8 cellular contexts compared by ENCODE assay signal in the genomic region with DNA sequence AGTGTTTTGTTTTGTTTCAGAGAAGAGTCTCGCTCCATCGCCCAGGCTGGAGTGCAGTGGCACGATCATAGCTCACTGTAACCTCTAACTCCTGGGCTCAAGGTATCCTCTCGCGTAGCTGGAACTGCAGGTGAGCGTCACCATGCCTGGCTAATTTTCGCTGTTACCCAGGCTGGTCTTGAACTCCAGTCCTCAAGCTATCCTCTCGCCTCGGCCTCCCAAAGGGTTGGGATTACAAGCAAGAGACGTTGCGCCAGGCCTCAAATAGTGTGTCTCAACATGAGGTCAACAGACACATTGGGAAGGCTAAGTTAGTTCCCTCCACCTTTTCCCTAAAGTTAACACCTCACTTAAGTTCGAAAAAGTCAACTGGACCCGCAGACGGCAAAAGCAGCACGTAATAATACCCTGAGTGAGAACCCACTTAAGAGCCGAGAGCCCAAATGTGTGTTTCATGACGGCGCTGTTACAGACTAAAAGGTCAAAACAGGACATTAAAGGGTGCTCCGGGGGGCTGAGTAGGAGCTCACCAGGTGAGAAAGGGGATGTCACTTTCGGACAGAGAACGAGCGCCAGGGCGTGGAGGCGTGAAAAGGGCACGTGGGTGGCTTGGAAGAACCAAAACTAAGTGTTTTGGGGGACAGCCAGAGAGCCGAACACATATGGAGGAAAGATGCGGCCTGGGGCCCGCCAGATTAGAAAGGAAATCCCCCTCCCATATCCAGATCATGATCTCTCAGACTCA. TPM values are rescaled to one million over a fixed set of nuclear protein-coding genes. Genes with fewer than 3 reads are reported as not detected.
A peak's percentile ranks its signal among the peaks of the same experiment; 100 is the strongest.
DNase-seq lines count a peak whose midpoint lies in the region; ATAC-seq and TF ChIP-seq lines count a peak whose summit lies in the region.

No MANE protein-coding gene starts in this region.

- peak overlapping the region; percentile 96 for H3K4me3 ChIP-seq in retinal pigment epithelial cell (ENCODE audit: low read length)

- peak overlapping the region; percentile 99 for H3K27ac Mint-ChIP-seq in activated CD4-positive, alpha-beta T cell treated with anti-CD3 and anti-CD28 coated beads, Interleukin-2, amount 10 ng/mL, durations not matched to agents 7 days and 5 days

- peaks cover 34% of the 10 kb centered on the region for H3K36me3 Mint-ChIP-seq in activated CD4-positive, alpha-beta T cell treated with anti-CD3 and anti-CD28 coated beads, Interleukin-2, amount 10 ng/mL, durations not matched to agents 7 days and 5 days (ENCODE audit: low read depth)

- POLR2A ChIA-PET in GM10248 (lab: Yijun Ruan, JAX), result interaction anchor here (1.5 to 2.2 kb wide), 2 partner anchors 11 to 14 kb away, joined by 5 to 11 read pairs; no protein-coding TSS in a partner anchor
- POLR2A ChIA-PET in activated CD4-positive, alpha-beta T cell treated with anti-CD3 and anti-CD28 coated beads, Interleukin-2, amount 10 ng/mL, durations not matched to agents 7 days and 5 days (lab: Charles Lee), result interaction anchor here (0.5 kb wide), 1 partner anchor 40 kb away, joined by 3 read pairs; no protein-coding TSS in a partner anchor

- peak overlapping the region; percentile 97 for H3K4me3 Mint-ChIP-seq in activated CD4-positive, alpha-beta T cell treated with anti-CD3 and anti-CD28 coated beads, Interleukin-2, amount 10 ng/mL, durations not matched to agents 7 days and 5 days

- ATAC-seq in GM19467 (IDR thresholded peaks at IDR 0.05; ENCODE audit: unreplicated experiment) (peak; percentile 30), HG03521 (IDR thresholded peaks at IDR 0.05; ENCODE audit: unreplicated experiment) (peak; percentile 37)

- CTCF ChIA-PET in GM10248 (lab: Yijun Ruan, JAX), result interaction anchor here (0.7 to 2.0 kb wide), 10 partner anchors 10 to 485 kb away, joined by 3 to 9 read pairs (median 4); no protein-coding TSS in a partner anchor
- CTCF ChIA-PET in activated CD4-positive, alpha-beta T cell treated with anti-CD3 and anti-CD28 coated beads, Interleukin-2, amount 10 ng/mL, durations not matched to agents 7 days and 5 days (lab: Charles Lee), result interaction anchor here (1.2 to 2.3 kb wide), 7 partner anchors 9 to 402 kb away, joined by 3 to 7 read pairs (median 4); a partner anchor contains a TSS

- H3K27me3 Mint-ChIP-seq in activated CD4-positive, alpha-beta T cell treated with anti-CD3 and anti-CD28 coated beads, Interleukin-2, amount 10 ng/mL, durations not matched to agents 7 days and 5 days, result no peaks in the 10 kb centered on the region

- H3K9me3 Mint-ChIP-seq in activated CD4-positive, alpha-beta T cell treated with anti-CD3 and anti-CD28 coated beads, Interleukin-2, amount 10 ng/mL, durations not matched to agents 7 days and 5 days, result peaks cover 3% of the 10 kb centered on the region

- TF ChIP-seq CTCF in GM10248 (IDR thresholded peaks at IDR 0.05; ENCODE audit: control extremely low read depth, extremely low read depth, low read depth, missing control alignments) (no peak), retinal pigment epithelial cell (conservative IDR thresholded peaks at IDR 0.05; ENCODE audit: low read depth, low read length) (no peak)

- peak; percentile 70 for DNase-seq in GM10248 (ENCODE audit: extremely low spot score)
- DNase-seq in activated CD4-positive, alpha-beta T cell treated with anti-CD3 and anti-CD28 coated beads, Interleukin-2, amount 10 ng/mL, durations not matched to agents 7 days and 5 days, result peak; percentile 61
- peak; percentile 11 for DNase-seq in glomerular visceral epithelial cell (ENCODE audit: extremely low spot score)
- no peak for DNase-seq in retinal pigment epithelial cell (ENCODE audit: low read depth)
- no peak for DNase-seq in NCI-H1048 (lab: John Stamatoyannopoulos, UW)
- DNase-seq in activated effector memory CD4-positive, alpha-beta T cell treated with anti-CD3 and anti-CD28 coated beads, Interleukin-2, amount 50 U/mL, for 16 hours, result no peak

- peaks cover 66% of the 10 kb centered on the region for H3K4me1 Mint-ChIP-seq in activated CD4-positive, alpha-beta T cell treated with anti-CD3 and anti-CD28 coated beads, Interleukin-2, amount 10 ng/mL, durations not matched to agents 7 days and 5 days

RNA-seq across cellular contexts. Expression of a gene that starts 0.5 kb away (rescaled TPM):
- 10 to 100 TPM; 30.2 to 32.4 TPM for total RNA-seq in activated CD4-positive, alpha-beta T cell treated with anti-CD3 and anti-CD28 coated beads, Interleukin-2, amount 10 ng/mL, durations not matched to agents 7 days and 5 days

RNA-seq across cellular contexts. Expression of a gene that starts 0.8 kb away (rescaled TPM):
- total RNA-seq in activated CD4-positive, alpha-beta T cell treated with anti-CD3 and anti-CD28 coated beads, Interleukin-2, amount 10 ng/mL, durations not matched to agents 7 days and 5 days, result 10 to 100 TPM; 35.9 to 37.0 TPM

Comparison
In these comparisons a context has a peak if more than half of its experiments do, and no peak if none do; other contexts are left out.
1. DNase-seq: peak in GM10248 (single experiment), activated CD4-positive, alpha-beta T cell treated with anti-CD3 and anti-CD28 coated beads, Interleukin-2, amount 10 ng/mL, durations not matched to agents 7 days and 5 days (single experiment) and glomerular visceral epithelial cell (single experiment); none in retinal pigment epithelial cell (single experiment), NCI-H1048 (single experiment) and activated effector memory CD4-positive, alpha-beta T cell treated with anti-CD3 and anti-CD28 coated beads, Interleukin-2, amount 50 U/mL, for 16 hours (single experiment).